In genomic region chr12:81146228-81147225, GRCh38 we compare ENCODE assay signal across 3 cellular contexts.
TF ChIP-seq lines count a peak whose summit lies in the region.

No MANE protein-coding gene starts in this region.

TF ChIP-seq in WTC11, 78 proteins besides CTCF, POLR2A, EP300 and RAD21 (continued from another document):
- TF ChIP-seq AR (CRISPR knock-in tag; IDR thresholded peaks at IDR 0.05): no peak
- TF ChIP-seq ZBTB21 (CRISPR knock-in tag; IDR thresholded peaks at IDR 0.05; ENCODE audit: borderline replicate concordance): no peak
- TF ChIP-seq FOXJ3 (CRISPR knock-in tag; IDR thresholded peaks at IDR 0.05; ENCODE audit: borderline replicate concordance): no peak

TF ChIP-seq in neural cell, 6 proteins besides CTCF, POLR2A, EP300 and RAD21 (continued from another document):
- TF ChIP-seq, protein P1, sequence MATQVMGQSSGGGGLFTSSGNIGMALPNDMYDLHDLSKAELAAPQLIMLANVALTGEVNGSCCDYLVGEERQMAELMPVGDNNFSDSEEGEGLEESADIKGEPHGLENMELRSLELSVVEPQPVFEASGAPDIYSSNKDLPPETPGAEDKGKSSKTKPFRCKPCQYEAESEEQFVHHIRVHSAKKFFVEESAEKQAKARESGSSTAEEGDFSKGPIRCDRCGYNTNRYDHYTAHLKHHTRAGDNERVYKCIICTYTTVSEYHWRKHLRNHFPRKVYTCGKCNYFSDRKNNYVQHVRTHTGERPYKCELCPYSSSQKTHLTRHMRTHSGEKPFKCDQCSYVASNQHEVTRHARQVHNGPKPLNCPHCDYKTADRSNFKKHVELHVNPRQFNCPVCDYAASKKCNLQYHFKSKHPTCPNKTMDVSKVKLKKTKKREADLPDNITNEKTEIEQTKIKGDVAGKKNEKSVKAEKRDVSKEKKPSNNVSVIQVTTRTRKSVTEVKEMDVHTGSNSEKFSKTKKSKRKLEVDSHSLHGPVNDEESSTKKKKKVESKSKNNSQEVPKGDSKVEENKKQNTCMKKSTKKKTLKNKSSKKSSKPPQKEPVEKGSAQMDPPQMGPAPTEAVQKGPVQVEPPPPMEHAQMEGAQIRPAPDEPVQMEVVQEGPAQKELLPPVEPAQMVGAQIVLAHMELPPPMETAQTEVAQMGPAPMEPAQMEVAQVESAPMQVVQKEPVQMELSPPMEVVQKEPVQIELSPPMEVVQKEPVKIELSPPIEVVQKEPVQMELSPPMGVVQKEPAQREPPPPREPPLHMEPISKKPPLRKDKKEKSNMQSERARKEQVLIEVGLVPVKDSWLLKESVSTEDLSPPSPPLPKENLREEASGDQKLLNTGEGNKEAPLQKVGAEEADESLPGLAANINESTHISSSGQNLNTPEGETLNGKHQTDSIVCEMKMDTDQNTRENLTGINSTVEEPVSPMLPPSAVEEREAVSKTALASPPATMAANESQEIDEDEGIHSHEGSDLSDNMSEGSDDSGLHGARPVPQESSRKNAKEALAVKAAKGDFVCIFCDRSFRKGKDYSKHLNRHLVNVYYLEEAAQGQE (IDR thresholded peaks at IDR 0.05; ENCODE audit: borderline replicate concordance): no peak

TF ChIP-seq in SK-N-SH, 30 proteins besides CTCF, POLR2A, EP300 and RAD21 (continued from another document):
- TF ChIP-seq NRF1 (IDR thresholded peaks at IDR 0.05; ENCODE audit: low read depth, low read length) (no peak), NFIC (IDR thresholded peaks at IDR 0.05; ENCODE audit: borderline replicate concordance) (no peak), SMC3 (IDR thresholded peaks at IDR 0.05; ENCODE audit: low read depth, low read length) (no peak), POLR2AphosphoS5 (IDR thresholded peaks at IDR 0.05; ENCODE audit: low read depth, low read length) (no peak), GABPA (IDR thresholded peaks at IDR 0.05; ENCODE audit: low read depth) (no peak), MEF2A (IDR thresholded peaks at IDR 0.05; ENCODE audit: borderline replicate concordance, low read depth) (no peak), FOXM1 (IDR thresholded peaks at IDR 0.05; ENCODE audit: low read depth) (no peak), JUND (IDR thresholded peaks at IDR 0.05) (no peak), FOSL2 (IDR thresholded peaks at IDR 0.05; ENCODE audit: borderline replicate concordance, low read depth) (no peak)
- TF ChIP-seq, protein P2, sequence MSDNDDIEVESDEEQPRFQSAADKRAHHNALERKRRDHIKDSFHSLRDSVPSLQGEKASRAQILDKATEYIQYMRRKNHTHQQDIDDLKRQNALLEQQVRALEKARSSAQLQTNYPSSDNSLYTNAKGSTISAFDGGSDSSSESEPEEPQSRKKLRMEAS (IDR thresholded peaks at IDR 0.05; ENCODE audit: low read depth): no peak
